ENCODE assay signal across 23 cellular contexts in the genomic region with DNA sequence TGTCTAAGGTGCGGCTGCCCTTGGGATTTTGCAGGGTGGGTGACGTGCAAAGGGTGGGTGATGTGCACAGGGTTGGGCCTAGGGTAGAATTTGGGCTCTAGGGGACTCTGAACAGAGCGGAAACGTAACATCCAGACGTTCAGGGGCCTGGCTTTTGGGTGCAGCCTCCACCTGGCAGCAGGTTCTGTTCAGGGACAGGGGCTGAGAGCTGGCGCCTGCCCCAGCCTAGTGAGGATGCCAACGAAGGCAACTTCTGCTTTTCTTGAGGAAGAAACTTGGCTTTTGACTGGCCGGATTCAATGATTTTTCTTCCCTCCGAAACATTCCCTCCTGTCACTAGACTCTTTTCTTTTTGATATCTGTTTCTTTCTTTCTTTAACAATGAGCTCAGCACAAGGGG. TPM values are rescaled to one million over a fixed set of nuclear protein-coding genes. Genes with fewer than 3 reads are reported as not detected.
DNase-seq lines count a peak whose midpoint lies in the region; ATAC-seq and TF ChIP-seq lines count a peak whose summit lies in the region.
"Had no signal": no experiment of that assay in that cellular context is flagged by ENCODE, and none has a peak within 500 bp of the region (broad histone marks: within the 10 kb centered on the region; RNA-seq: fewer than 3 reads in every experiment).

No MANE protein-coding gene starts in this region.

- peak overlapping the region in 1 of 6 donors; percentile 66 for H3K27ac Mint-ChIP-seq in naive B cell
- H3K27ac Mint-ChIP-seq: CD14-positive monocyte had no signal

- peaks cover 2 to 16% (median 9%) of the 10 kb centered on the region in 3 donors for H3K4me1 Mint-ChIP-seq in naive B cell

- H3K27ac ChIP-seq in RWPE2 (ENCODE audit: poor library complexity, severe bottlenecking) (no peak overlapping the region), tibial nerve (no peak overlapping the region), heart left ventricle (no peak overlapping the region)
- H3K27ac ChIP-seq: HL-60 had no signal

- no peak overlapping the region for H3K4me3 Mint-ChIP-seq in naive B cell
- H3K4me3 Mint-ChIP-seq: CD14-positive monocyte had no signal

- peaks cover 0 to 2% of the 10 kb centered on the region in 2 donors for H3K36me3 Mint-ChIP-seq in naive B cell
- H3K36me3 Mint-ChIP-seq: CD14-positive monocyte had no signal

- TF ChIP-seq EP300 in tibial nerve (IDR thresholded peaks at IDR 0.05): no peak

- H3K27me3 Mint-ChIP-seq in naive B cell: peaks cover 2 to 55% (median 38%) of the 10 kb centered on the region in 3 donors

- DNase-seq in Kasumi-1 (lab: John Stamatoyannopoulos, UW) (peak; percentile 21 to 55), NB4 (ENCODE audit: low read depth) (peak; percentile 32), RWPE2 (ENCODE audit: low spot score) (peak; percentile 38), naive B cell (no peak), NCI-H1105 (lab: John Stamatoyannopoulos, UW) (no peak), tibial nerve (ENCODE audit: low spot score in 2 of 2) (no peak), heart left ventricle (no peak)
- DNase-seq: ACHN, EL, Karpas-422, MG63, NCI-H1417, NCI-H187, NCI-H2227 treated with DMSO at 0.1 percent for 48 hours, NCI-H510A treated with DMSO at 0.1 percent for 48 hours, NCI-H774, SHP77 had no signal

- no peaks in the 10 kb centered on the region for H3K9me3 ChIP-seq in RWPE2 (ENCODE audit: severe bottlenecking)
- H3K9me3 ChIP-seq in tibial nerve: no peaks in the 10 kb centered on the region
- H3K9me3 ChIP-seq in heart left ventricle: no peaks in the 10 kb centered on the region
- H3K9me3 ChIP-seq: HAP-1, MG63, Peyer's patch had no signal

- H3K36me3 ChIP-seq in RWPE2 (ENCODE audit: low read depth) (no peaks in the 10 kb centered on the region), tibial nerve (no peaks in the 10 kb centered on the region), heart left ventricle (no peaks in the 10 kb centered on the region)
- H3K36me3 ChIP-seq: HAP-1, MG63, Peyer's patch had no signal

- H3K4me3 ChIP-seq in NB4 (ENCODE audit: low read depth, low read length): no peak overlapping the region
- no peak overlapping the region for H3K4me3 ChIP-seq in RWPE2 (ENCODE audit: severe bottlenecking)
- no peak overlapping the region for H3K4me3 ChIP-seq in tibial nerve
- no peak overlapping the region for H3K4me3 ChIP-seq in heart left ventricle
- H3K4me3 ChIP-seq: HAP-1, MG63, Peyer's patch had no signal

- ATAC-seq in RWPE2 (ENCODE audit: low read depth) (no peak), naive B cell (ENCODE audit: low read depth in 2 of 2) (peak; percentile 48 to 54), heart left ventricle (no peak)

- intact Hi-C loops in heart left ventricle (cut with DNase I): loop anchor here in 1 of 10 donors (10.0 kb wide), 1 partner anchor 482 kb away; no protein-coding TSS in a partner anchor

- 73 to 78% methylated on average over 8 to 9 of the region's 9 CpGs for WGBS in tibial nerve, 2 donors
- WGBS in heart left ventricle, 4 donors: 86 to 92% (median 88%) methylated on average over 9 of the region's 9 CpGs

- H3K4me1 ChIP-seq in RWPE2 (ENCODE audit: insufficient read depth, poor library complexity, severe bottlenecking) (peaks cover 16% of the 10 kb centered on the region), tibial nerve (peaks cover 0 to 16% (median 4%) of the 10 kb centered on the region in 4 donors), heart left ventricle (peaks cover 0 to 17% (median 2%) of the 10 kb centered on the region in 12 donors)
- H3K4me1 ChIP-seq: HAP-1 had no signal

- peaks cover 0 to 1% (median 0%) of the 10 kb centered on the region in 7 donors for H3K9me3 Mint-ChIP-seq in naive B cell

- TF ChIP-seq POLR2A in NB4 (IDR thresholded peaks at IDR 0.05; ENCODE audit: extremely low read depth, insufficient read length) (no peak), tibial nerve (IDR thresholded peaks at IDR 0.05) (no peak), heart left ventricle (IDR thresholded peaks at IDR 0.05) (no peak)

- H3K27me3 ChIP-seq in RWPE2 (ENCODE audit: insufficient read depth, poor library complexity, severe bottlenecking) (no peaks in the 10 kb centered on the region), tibial nerve (peaks cover 0 to 19% of the 10 kb centered on the region in 2 donors), heart left ventricle (peaks cover 0 to 9% (median 0%) of the 10 kb centered on the region in 9 donors)
- H3K27me3 ChIP-seq: Peyer's patch had no signal

- no peak for TF ChIP-seq CTCF in NB4 (IDR thresholded peaks at IDR 0.05; ENCODE audit: low read depth, low read length)
- TF ChIP-seq CTCF in RWPE2 (IDR thresholded peaks at IDR 0.05; ENCODE audit: poor library complexity, severe bottlenecking): no peak
- no peak for TF ChIP-seq CTCF in tibial nerve (IDR thresholded peaks at IDR 0.05)
- no peak for TF ChIP-seq CTCF in heart left ventricle (IDR thresholded peaks at IDR 0.05)

RNA-seq across cellular contexts. Expression of a gene that starts 38.7 kb away (rescaled TPM):
- polyA plus RNA-seq in naive B cell (ENCODE audit: low read depth in 6 of 6) (not detected), heart left ventricle (not detected)
- total RNA-seq in tibial nerve (under 1 TPM in 1 of 4 donors, not detected in 3; under 0.01 TPM), heart left ventricle (not detected)
- total RNA-seq: HT1080; T-helper 1 cell treated with Interleukin-12 subunit alpha and Interleukin-12 subunit beta and Interleukin-4 antibody, amounts not matched to agents 30 ng/mL and 1 ng/mL, for 36 hours had no signal
- polyA plus RNA-seq: CD14-positive monocyte had no signal

RNA-seq across cellular contexts. Expression of a gene that starts 50.9 kb away (rescaled TPM):
- polyA plus RNA-seq in naive B cell (ENCODE audit: low read depth in 6 of 6) (10 to 100 TPM in 1 of 6 donors, 1 to 10 TPM in 5; 1.9 to 15.6 (median 5.8) TPM), heart left ventricle (10 to 100 TPM; 66.3 to 74.5 TPM)
- total RNA-seq in tibial nerve (10 to 100 TPM; 11.4 to 39.3 (median 18.8) TPM), heart left ventricle (100 to 1,000 TPM in 7 of 9 donors, 10 to 100 TPM in 2; 77.0 to 159 (median 132) TPM)

Comparison
In these comparisons a context has a peak if more than half of its experiments do, and no peak if none do; other contexts are left out.
1. DNase-seq: peak in Kasumi-1 (2 of 2), NB4 (single experiment) and RWPE2 (single experiment); none in naive B cell (single experiment), NCI-H1105 (single experiment), tibial nerve (0 of 2) and heart left ventricle (0 of 5).
2. ATAC-seq: peak in naive B cell (2 of 2); none in RWPE2 (single experiment) and heart left ventricle (0 of 4).